9 cellular contexts compared by ENCODE assay signal in genomic region chr22:27866136-27867091, GRCh38. TPM values are rescaled to one million over a fixed set of nuclear protein-coding genes. Genes with fewer than 3 reads are reported as not detected.
A peak's percentile ranks its signal among the peaks of the same experiment; 100 is the strongest.
DNase-seq lines count a peak whose midpoint lies in the region; ATAC-seq and TF ChIP-seq lines count a peak whose summit lies in the region.
"Had no signal": no experiment of that assay in that cellular context is flagged by ENCODE, and none has a peak within 500 bp of the region (broad histone marks: within the 10 kb centered on the region; RNA-seq: fewer than 3 reads in every experiment).

No MANE protein-coding gene starts in this region.

- no peaks in the 10 kb centered on the region for H3K27me3 Mint-ChIP-seq in WTC11 (ENCODE audit: low read depth)

- CTCF ChIA-PET in WTC11 (lab: Charles Lee): interaction anchor here (1.1 kb wide), 1 partner anchor 15 kb away, joined by 3 read pairs; no protein-coding TSS in a partner anchor

- TF ChIP-seq CTCF in WTC11 (IDR thresholded peaks at IDR 0.05) (no peak), foreskin fibroblast (IDR thresholded peaks at IDR 0.05; ENCODE audit: low read depth, low read length) (no peak)

- H3K4me1 Mint-ChIP-seq in WTC11: peaks cover 30% of the 10 kb centered on the region

- peak overlapping the region; percentile 56; the same call in 1 of the 2 replicates for H3K27ac Mint-ChIP-seq in WTC11

- peaks cover 7% of the 10 kb centered on the region for H3K36me3 Mint-ChIP-seq in WTC11

- POLR2A ChIA-PET in WTC11 (lab: Charles Lee): no interaction called here

- ATAC-seq in WTC11 (no peak), HG03135 (IDR thresholded peaks at IDR 0.05; ENCODE audit: unreplicated experiment) (no peak)

- in situ Hi-C loops in KBM-7 (cut with MboI; ENCODE audit: low pct_unique_long_range_greater_than_20kb, low sequenced_read_pairs): no loop called here

- H3K4me3 Mint-ChIP-seq in WTC11: no peak overlapping the region

- H3K4me3 ChIP-seq in foreskin fibroblast (ENCODE audit: low read depth in 1 of 2, low read length in 2 of 2) (no peak overlapping the region), skeletal muscle cell (ENCODE audit: low read depth, low read length) (no peak overlapping the region)
- H3K4me3 ChIP-seq: GM12878 had no signal

- no peaks in the 10 kb centered on the region for H3K9me3 Mint-ChIP-seq in WTC11

- peak; percentile 51 for DNase-seq in Daoy (ENCODE audit: low read depth)
- no peak for DNase-seq in WTC11 (ENCODE audit: low spot score)
- DNase-seq in foreskin fibroblast: peak; percentile 70 to 81
- peak; percentile 75 for DNase-seq in skeletal muscle cell (ENCODE audit: low read depth)
- no peak for DNase-seq in NCI-H2107 (lab: John Stamatoyannopoulos, UW)
- DNase-seq in KBM-7: no peak
- DNase-seq in activated gamma-delta T cell (lab: John Stamatoyannopoulos, UW): no peak

TF ChIP-seq in WTC11, 78 proteins besides CTCF, POLR2A, EP300 and RAD21:
- no peak for TF ChIP-seq ZSCAN18 (CRISPR knock-in tag; IDR thresholded peaks at IDR 0.05)
- TF ChIP-seq ZMAT4 (CRISPR knock-in tag; IDR thresholded peaks at IDR 0.05): no peak
- TF ChIP-seq GABPB1 (CRISPR knock-in tag; IDR thresholded peaks at IDR 0.05): no peak
- TF ChIP-seq USF1 (CRISPR knock-in tag; IDR thresholded peaks at IDR 0.05): no peak
- TF ChIP-seq CDX4 (CRISPR knock-in tag; IDR thresholded peaks at IDR 0.05; ENCODE audit: borderline replicate concordance): no peak
- TF ChIP-seq ZNF512 (CRISPR knock-in tag; IDR thresholded peaks at IDR 0.05; ENCODE audit: borderline replicate concordance): no peak

RNA-seq across cellular contexts. Expression of gene PITPNB, which starts 52.6 kb away (rescaled TPM):
- 19.3 and 20.1 TPM in 2 replicates for total RNA-seq in Daoy (2014; rRNA removed; shearing (Covaris generic))
- 70.7 to 76.2 TPM (median 71.7 TPM) in 3 replicates for total RNA-seq in WTC11 (2021)

Comparison
In these comparisons a context has a peak if more than half of its experiments do, and no peak if none do; other contexts are left out.
1. DNase-seq: peak in Daoy (single experiment), foreskin fibroblast (2 of 2) and skeletal muscle cell (single experiment); none in WTC11 (single experiment), NCI-H2107 (single experiment), KBM-7 (single experiment) and activated gamma-delta T cell (single experiment).